ENCODE assay signal across 1 cellular context in genomic region chr19:38841787-38842438, GRCh38.
TF ChIP-seq lines count a peak whose summit lies in the region.

No MANE protein-coding gene starts in this region.

TF ChIP-seq in GM12878, 131 proteins besides CTCF, POLR2A, EP300 and RAD21:
- peak; percentile 17; the same call in 1 of the 2 replicates for TF ChIP-seq PML (IDR thresholded peaks at IDR 0.05; ENCODE audit: low read length)
- TF ChIP-seq RUNX3 (IDR thresholded peaks at IDR 0.05; ENCODE audit: low read length), result 0 out of 2 replicates have a peak, but pooled peaks have one; percentile 14
- TF ChIP-seq, protein P1, sequence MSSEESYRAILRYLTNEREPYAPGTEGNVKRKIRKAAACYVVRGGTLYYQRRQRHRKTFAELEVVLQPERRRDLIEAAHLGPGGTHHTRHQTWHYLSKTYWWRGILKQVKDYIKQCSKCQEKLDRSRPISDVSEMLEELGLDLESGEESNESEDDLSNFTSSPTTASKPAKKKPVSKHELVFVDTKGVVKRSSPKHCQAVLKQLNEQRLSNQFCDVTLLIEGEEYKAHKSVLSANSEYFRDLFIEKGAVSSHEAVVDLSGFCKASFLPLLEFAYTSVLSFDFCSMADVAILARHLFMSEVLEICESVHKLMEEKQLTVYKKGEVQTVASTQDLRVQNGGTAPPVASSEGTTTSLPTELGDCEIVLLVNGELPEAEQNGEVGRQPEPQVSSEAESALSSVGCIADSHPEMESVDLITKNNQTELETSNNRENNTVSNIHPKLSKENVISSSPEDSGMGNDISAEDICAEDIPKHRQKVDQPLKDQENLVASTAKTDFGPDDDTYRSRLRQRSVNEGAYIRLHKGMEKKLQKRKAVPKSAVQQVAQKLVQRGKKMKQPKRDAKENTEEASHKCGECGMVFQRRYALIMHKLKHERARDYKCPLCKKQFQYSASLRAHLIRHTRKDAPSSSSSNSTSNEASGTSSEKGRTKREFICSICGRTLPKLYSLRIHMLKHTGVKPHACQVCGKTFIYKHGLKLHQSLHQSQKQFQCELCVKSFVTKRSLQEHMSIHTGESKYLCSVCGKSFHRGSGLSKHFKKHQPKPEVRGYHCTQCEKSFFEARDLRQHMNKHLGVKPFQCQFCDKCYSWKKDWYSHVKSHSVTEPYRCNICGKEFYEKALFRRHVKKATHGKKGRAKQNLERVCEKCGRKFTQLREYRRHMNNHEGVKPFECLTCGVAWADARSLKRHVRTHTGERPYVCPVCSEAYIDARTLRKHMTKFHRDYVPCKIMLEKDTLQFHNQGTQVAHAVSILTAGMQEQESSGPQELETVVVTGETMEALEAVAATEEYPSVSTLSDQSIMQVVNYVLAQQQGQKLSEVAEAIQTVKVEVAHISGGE (CRISPR knock-in tag; IDR thresholded peaks at IDR 0.05), result no peak
- TF ChIP-seq HDGF (IDR thresholded peaks at IDR 0.05), result no peak
- peak; percentile 58; the same call in 1 of the 2 replicates for TF ChIP-seq ZBTB33 (IDR thresholded peaks at IDR 0.05)
- TF ChIP-seq KDM1A (IDR thresholded peaks at IDR 0.05; ENCODE audit: borderline replicate concordance), result no peak
- TF ChIP-seq SMAD5 (IDR thresholded peaks at IDR 0.05; ENCODE audit: low read depth), result 0 out of 2 replicates have a peak, but pooled peaks have one; percentile 19
- TF ChIP-seq FOS (IDR thresholded peaks at IDR 0.05; ENCODE audit: borderline replicate concordance, extremely low read depth, insufficient read length), result no peak
- TF ChIP-seq, protein P2, sequence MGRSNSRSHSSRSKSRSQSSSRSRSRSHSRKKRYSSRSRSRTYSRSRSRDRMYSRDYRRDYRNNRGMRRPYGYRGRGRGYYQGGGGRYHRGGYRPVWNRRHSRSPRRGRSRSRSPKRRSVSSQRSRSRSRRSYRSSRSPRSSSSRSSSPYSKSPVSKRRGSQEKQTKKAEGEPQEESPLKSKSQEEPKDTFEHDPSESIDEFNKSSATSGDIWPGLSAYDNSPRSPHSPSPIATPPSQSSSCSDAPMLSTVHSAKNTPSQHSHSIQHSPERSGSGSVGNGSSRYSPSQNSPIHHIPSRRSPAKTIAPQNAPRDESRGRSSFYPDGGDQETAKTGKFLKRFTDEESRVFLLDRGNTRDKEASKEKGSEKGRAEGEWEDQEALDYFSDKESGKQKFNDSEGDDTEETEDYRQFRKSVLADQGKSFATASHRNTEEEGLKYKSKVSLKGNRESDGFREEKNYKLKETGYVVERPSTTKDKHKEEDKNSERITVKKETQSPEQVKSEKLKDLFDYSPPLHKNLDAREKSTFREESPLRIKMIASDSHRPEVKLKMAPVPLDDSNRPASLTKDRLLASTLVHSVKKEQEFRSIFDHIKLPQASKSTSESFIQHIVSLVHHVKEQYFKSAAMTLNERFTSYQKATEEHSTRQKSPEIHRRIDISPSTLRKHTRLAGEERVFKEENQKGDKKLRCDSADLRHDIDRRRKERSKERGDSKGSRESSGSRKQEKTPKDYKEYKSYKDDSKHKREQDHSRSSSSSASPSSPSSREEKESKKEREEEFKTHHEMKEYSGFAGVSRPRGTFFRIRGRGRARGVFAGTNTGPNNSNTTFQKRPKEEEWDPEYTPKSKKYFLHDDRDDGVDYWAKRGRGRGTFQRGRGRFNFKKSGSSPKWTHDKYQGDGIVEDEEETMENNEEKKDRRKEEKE (IDR thresholded peaks at IDR 0.05), result no peak
- TF ChIP-seq ZNF384 (IDR thresholded peaks at IDR 0.05; ENCODE audit: borderline replicate concordance, low read depth, low read length), result peak; percentile 41; the same call in 1 of the 2 replicates
